ENCODE assay signal across 1 cellular context in the genomic region with DNA sequence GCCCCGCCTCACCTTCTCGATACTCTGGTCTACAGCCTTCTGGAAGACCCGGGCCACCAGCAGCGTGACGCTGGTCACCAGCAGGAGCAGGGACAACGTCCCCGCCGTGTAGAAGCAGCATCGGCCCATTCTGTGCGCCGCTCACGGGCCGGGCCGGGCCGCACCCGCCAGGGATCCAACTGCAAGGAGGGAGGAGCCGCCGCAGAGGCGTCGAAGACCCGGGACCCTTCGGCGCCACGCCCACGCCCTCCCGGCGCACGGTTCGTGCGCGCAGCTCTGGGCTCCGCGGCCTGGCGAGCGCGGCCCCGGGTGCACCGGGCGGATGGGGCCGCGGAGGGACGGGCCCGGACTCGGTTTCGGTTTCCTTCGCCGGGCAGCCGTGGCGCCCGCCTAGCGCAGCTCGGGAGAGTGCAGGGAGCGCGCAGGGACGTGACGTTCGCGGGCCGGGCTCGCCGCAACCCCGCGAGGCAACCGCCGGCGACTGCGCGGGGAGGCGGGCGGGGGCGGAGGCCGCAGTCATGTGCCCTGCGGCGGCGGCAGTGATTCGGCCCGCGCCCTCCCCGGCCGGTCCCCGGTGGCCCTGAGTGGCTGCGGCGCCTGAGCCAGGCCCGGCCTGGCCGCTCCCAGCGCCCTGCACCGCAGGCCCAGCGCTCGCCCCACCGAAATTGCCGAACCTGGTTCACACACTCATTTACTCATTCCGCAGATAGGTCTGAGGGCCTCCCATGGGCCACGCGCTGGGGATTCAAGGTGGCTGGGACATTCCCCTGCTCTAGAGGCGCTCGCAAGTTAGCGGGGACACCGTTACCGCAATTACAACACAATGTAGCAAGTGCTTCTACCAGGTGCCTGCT.
A peak's percentile ranks its signal among the peaks of the same experiment; 100 is the strongest.
TF ChIP-seq lines count a peak whose summit lies in the region.

Gene SCARB2 (minus strand): TSS at position 410 of the 854 bp plus-strand sequence. CDS start 281 bp downstream, at position 129.

TF ChIP-seq in K562, 482 proteins besides CTCF, POLR2A, EP300 and RAD21 (continued from another document and continues in another):
- TF ChIP-seq CTCFL (IDR thresholded peaks at IDR 0.05; ENCODE audit: borderline replicate concordance, insufficient read depth, low read depth, low read length, poor library complexity, severe bottlenecking), result no peak
- no peak for TF ChIP-seq PCBP1 (IDR thresholded peaks at IDR 0.05; ENCODE audit: low read depth, low read length, poor library complexity, severe bottlenecking)
- no peak for TF ChIP-seq ZNF584 (CRISPR knock-in tag; IDR thresholded peaks at IDR 0.05; ENCODE audit: low read depth)
- no peak for TF ChIP-seq ZNF3 (CRISPR knock-in tag; IDR thresholded peaks at IDR 0.05)
- TF ChIP-seq, protein P1, sequence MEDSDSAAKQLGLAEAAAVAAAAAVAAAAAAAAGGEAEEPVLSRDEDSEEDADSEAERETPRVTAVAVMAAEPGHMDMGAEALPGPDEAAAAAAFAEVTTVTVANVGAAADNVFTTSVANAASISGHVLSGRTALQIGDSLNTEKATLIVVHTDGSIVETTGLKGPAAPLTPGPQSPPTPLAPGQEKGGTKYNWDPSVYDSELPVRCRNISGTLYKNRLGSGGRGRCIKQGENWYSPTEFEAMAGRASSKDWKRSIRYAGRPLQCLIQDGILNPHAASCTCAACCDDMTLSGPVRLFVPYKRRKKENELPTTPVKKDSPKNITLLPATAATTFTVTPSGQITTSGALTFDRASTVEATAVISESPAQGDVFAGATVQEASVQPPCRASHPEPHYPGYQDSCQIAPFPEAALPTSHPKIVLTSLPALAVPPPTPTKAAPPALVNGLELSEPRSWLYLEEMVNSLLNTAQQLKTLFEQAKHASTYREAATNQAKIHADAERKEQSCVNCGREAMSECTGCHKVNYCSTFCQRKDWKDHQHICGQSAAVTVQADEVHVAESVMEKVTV (CRISPR knock-in tag; IDR thresholded peaks at IDR 0.05), result no peak
- TF ChIP-seq ZNF280B (CRISPR knock-in tag; IDR thresholded peaks at IDR 0.05), result no peak
- TF ChIP-seq ZNF124 (CRISPR knock-in tag; IDR thresholded peaks at IDR 0.05), result no peak
- TF ChIP-seq ZNF143 (CRISPR knock-in tag; IDR thresholded peaks at IDR 0.05), result no peak
- peak in 2 of 3 experiments; percentile 29 to 47 for TF ChIP-seq YY1 (IDR thresholded peaks at IDR 0.05; ENCODE audit: borderline replicate concordance in 1 of 3, control insufficient read depth in 1 of 3, extremely low read depth in 1 of 3, insufficient read depth in 3 of 3, insufficient read length in 1 of 3, insufficient replicate concordance in 2 of 3, low read depth in 1 of 3, low read length in 2 of 3)
- TF ChIP-seq ZNF165 (CRISPR knock-in tag; IDR thresholded peaks at IDR 0.05; ENCODE audit: borderline replicate concordance), result no peak
- TF ChIP-seq ZNF561 (CRISPR knock-in tag; conservative IDR thresholded peaks at IDR 0.05), result no peak
- TF ChIP-seq SP2 (IDR thresholded peaks at IDR 0.05; ENCODE audit: extremely low read depth, low read depth, low read length, poor library complexity, severe bottlenecking), result no peak
- TF ChIP-seq, protein P2, sequence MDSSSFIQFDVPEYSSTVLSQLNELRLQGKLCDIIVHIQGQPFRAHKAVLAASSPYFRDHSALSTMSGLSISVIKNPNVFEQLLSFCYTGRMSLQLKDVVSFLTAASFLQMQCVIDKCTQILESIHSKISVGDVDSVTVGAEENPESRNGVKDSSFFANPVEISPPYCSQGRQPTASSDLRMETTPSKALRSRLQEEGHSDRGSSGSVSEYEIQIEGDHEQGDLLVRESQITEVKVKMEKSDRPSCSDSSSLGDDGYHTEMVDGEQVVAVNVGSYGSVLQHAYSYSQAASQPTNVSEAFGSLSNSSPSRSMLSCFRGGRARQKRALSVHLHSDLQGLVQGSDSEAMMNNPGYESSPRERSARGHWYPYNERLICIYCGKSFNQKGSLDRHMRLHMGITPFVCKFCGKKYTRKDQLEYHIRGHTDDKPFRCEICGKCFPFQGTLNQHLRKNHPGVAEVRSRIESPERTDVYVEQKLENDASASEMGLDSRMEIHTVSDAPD (CRISPR knock-in tag; IDR thresholded peaks at IDR 0.05), result no peak
- TF ChIP-seq, protein P3, sequence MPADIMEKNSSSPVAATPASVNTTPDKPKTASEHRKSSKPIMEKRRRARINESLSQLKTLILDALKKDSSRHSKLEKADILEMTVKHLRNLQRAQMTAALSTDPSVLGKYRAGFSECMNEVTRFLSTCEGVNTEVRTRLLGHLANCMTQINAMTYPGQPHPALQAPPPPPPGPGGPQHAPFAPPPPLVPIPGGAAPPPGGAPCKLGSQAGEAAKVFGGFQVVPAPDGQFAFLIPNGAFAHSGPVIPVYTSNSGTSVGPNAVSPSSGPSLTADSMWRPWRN (IDR thresholded peaks at IDR 0.05; ENCODE audit: low read depth), result no peak
- TF ChIP-seq MECOM (CRISPR knock-in tag; IDR thresholded peaks at IDR 0.05), result no peak
- TF ChIP-seq ZNF431 (CRISPR knock-in tag; IDR thresholded peaks at IDR 0.05), result no peak
- TF ChIP-seq ZNF174 (CRISPR knock-in tag; IDR thresholded peaks at IDR 0.05), result no peak
- TF ChIP-seq ZNF311 (CRISPR knock-in tag; IDR thresholded peaks at IDR 0.05), result no peak
- TF ChIP-seq SNRNP70 (optimal IDR thresholded peaks at IDR 0.05; ENCODE audit: low read depth, low read length), result no peak
- peak; percentile 85 for TF ChIP-seq PHF8 (IDR thresholded peaks at IDR 0.05; ENCODE audit: borderline replicate concordance, low read length)
- no peak for TF ChIP-seq ZNF175 (CRISPR knock-in tag; IDR thresholded peaks at IDR 0.05; ENCODE audit: low read depth)
- no peak for TF ChIP-seq NUFIP1 (IDR thresholded peaks at IDR 0.05; ENCODE audit: partially characterized antibody)
- TF ChIP-seq KAT7 (CRISPR knock-in tag; IDR thresholded peaks at IDR 0.05; ENCODE audit: borderline replicate concordance), result no peak
- TF ChIP-seq E2F1 (CRISPR knock-in tag; IDR thresholded peaks at IDR 0.05), result no peak
- TF ChIP-seq RBM39 (optimal IDR thresholded peaks at IDR 0.05; ENCODE audit: low read depth, low read length), result no peak
- TF ChIP-seq CREM (IDR thresholded peaks at IDR 0.05; ENCODE audit: low read depth), result no peak; the same call in none of the 2 replicates
- peak; percentile 90 to 92 for TF ChIP-seq NRF1 (conservative IDR thresholded peaks at IDR 0.05 in 1 of 2, IDR thresholded peaks at IDR 0.05 in 1 of 2)
- TF ChIP-seq NCOR1 (IDR thresholded peaks at IDR 0.05), result no peak
- TF ChIP-seq ZNF76 (CRISPR knock-in tag; IDR thresholded peaks at IDR 0.05; ENCODE audit: borderline replicate concordance), result no peak
- 0 out of 2 replicates have a peak, but pooled peaks have one; percentile 32 for TF ChIP-seq ZNF644 (tag; IDR thresholded peaks at IDR 0.05; ENCODE audit: low read depth)
- no peak for TF ChIP-seq MLX (CRISPR knock-in tag; conservative IDR thresholded peaks at IDR 0.05)
- no peak for TF ChIP-seq GATAD2A (IDR thresholded peaks at IDR 0.05)
- 0 out of 2 replicates have a peak, but pooled peaks have one; percentile 23 for TF ChIP-seq ZNF121 (CRISPR knock-in tag; conservative IDR thresholded peaks at IDR 0.05)
- no peak for TF ChIP-seq ZNF398 (CRISPR knock-in tag; IDR thresholded peaks at IDR 0.05)
- TF ChIP-seq ZNF699 (CRISPR knock-in tag; IDR thresholded peaks at IDR 0.05; ENCODE audit: insufficient replicate concordance), result no peak
- TF ChIP-seq STAT5A (IDR thresholded peaks at IDR 0.05; ENCODE audit: borderline replicate concordance, low read length), result no peak
- no peak for TF ChIP-seq ZNF232 (CRISPR knock-in tag; IDR thresholded peaks at IDR 0.05)
- no peak for TF ChIP-seq MTF1 (CRISPR knock-in tag; IDR thresholded peaks at IDR 0.05; ENCODE audit: borderline replicate concordance)
- no peak for TF ChIP-seq NBN (IDR thresholded peaks at IDR 0.05; ENCODE audit: low read depth)
- TF ChIP-seq RFX7 (CRISPR knock-in tag; IDR thresholded peaks at IDR 0.05), result no peak
- no peak for TF ChIP-seq GTF2B (IDR thresholded peaks at IDR 0.05; ENCODE audit: extremely low read depth, insufficient read length)
- no peak for TF ChIP-seq KLF16 (IDR thresholded peaks at IDR 0.05)
- TF ChIP-seq SRSF1 (IDR thresholded peaks at IDR 0.05; ENCODE audit: low read depth, low read length), result no peak
- TF ChIP-seq ZFP30 (CRISPR knock-in tag; IDR thresholded peaks at IDR 0.05; ENCODE audit: borderline replicate concordance), result no peak
- TF ChIP-seq HMGN3 (IDR thresholded peaks at IDR 0.05; ENCODE audit: borderline replicate concordance, extremely low read depth, insufficient read length, low read depth, low read length), result peak; percentile 90
- no peak for TF ChIP-seq NFXL1 (CRISPR knock-in tag; IDR thresholded peaks at IDR 0.05)
- TF ChIP-seq, protein P4, sequence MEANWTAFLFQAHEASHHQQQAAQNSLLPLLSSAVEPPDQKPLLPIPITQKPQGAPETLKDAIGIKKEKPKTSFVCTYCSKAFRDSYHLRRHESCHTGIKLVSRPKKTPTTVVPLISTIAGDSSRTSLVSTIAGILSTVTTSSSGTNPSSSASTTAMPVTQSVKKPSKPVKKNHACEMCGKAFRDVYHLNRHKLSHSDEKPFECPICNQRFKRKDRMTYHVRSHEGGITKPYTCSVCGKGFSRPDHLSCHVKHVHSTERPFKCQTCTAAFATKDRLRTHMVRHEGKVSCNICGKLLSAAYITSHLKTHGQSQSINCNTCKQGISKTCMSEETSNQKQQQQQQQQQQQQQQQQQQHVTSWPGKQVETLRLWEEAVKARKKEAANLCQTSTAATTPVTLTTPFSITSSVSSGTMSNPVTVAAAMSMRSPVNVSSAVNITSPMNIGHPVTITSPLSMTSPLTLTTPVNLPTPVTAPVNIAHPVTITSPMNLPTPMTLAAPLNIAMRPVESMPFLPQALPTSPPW (CRISPR knock-in tag; IDR thresholded peaks at IDR 0.05), result peak; percentile 88
- no peak for TF ChIP-seq SIX5 (IDR thresholded peaks at IDR 0.05; ENCODE audit: borderline replicate concordance in 1 of 2, insufficient read depth in 1 of 2, low read depth in 1 of 2, low read length in 2 of 2)
- no peak for TF ChIP-seq MCM2 (IDR thresholded peaks at IDR 0.05; ENCODE audit: low read depth)
- TF ChIP-seq ZNF12 (CRISPR knock-in tag; IDR thresholded peaks at IDR 0.05), result no peak
- TF ChIP-seq MEF2D (tag; conservative IDR thresholded peaks at IDR 0.05; ENCODE audit: low read depth), result 0 out of 2 replicates have a peak, but pooled peaks have one; percentile 38
- peak; percentile 84 for TF ChIP-seq KLF13 (tag; IDR thresholded peaks at IDR 0.05; ENCODE audit: borderline replicate concordance, low read depth)
